ENCODE assay signal across 32 cellular contexts in the genomic region with DNA sequence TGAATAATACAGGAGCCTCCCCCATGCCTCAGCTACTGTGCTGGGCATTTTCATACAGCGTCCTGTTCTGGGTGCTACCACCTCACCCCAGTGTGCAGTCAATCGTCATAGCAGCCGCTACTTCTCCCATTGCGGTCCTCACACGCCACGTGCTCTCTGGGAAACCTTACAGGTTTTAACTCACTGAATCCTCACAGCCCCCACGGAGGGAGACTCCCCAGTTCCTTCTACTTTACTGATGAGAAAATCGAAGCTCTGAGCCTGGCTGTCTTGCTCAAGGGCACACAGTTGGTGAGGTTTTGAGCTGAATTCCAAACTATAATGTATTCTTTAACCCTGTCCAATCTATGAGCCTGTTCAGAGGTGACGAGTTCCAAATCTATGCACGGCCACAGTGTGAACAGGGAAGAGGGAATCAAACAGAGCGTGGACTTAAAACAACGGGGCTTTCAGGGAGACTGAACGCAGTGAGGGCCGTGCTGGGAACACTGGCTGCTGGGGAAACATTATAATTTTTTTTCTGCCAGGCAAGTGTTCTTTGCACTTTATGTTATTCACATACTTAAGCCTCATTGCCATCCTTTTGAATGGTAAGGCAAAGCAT.
"Had no signal": no experiment of that assay in that cellular context is flagged by ENCODE, and none has a peak within 500 bp of the region (broad histone marks: within the 10 kb centered on the region; RNA-seq: fewer than 3 reads in every experiment).

No MANE protein-coding gene starts in this region.

- H3K27me3 ChIP-seq: adrenal gland, body of pancreas, colonic mucosa, hepatocyte, neural progenitor cell, right lobe of liver, thyroid gland had no signal

- H3K36me3 ChIP-seq: adrenal gland, colonic mucosa, gastrocnemius medialis, neural progenitor cell, right lobe of liver, thyroid gland, upper lobe of right lung, WERI-Rb-1 had no signal

- H3K4me3 Mint-ChIP-seq: activated CD8-positive, alpha-beta T cell treated with anti-CD3 and anti-CD28 coated beads for 36 hours; activated naive CD4-positive, alpha-beta T cell treated with anti-CD3 and anti-CD28 coated beads for 36 hours; activated naive CD8-positive, alpha-beta T cell treated with anti-CD3 and anti-CD28 coated beads for 36 hours; activated T-helper 1 cell treated with anti-CD3 and anti-CD28 coated beads, Interleukin-12 subunit alpha, Interleukin-12 subunit beta, Interleukin-2, Interleukin-4 antibody, amounts not matched to agents 30 ng/mL and 10 ng/mL and 1 ng/mL, durations not matched to agents 14 hours and 24 hours and 36 hours; naive thymus-derived CD4-positive, alpha-beta T cell; neural progenitor cell; stimulated activated effector memory CD8-positive, alpha-beta T cell treated with anti-CD3 and anti-CD28 coated beads, Interleukin-12 subunit alpha, Interleukin-12 subunit beta, amount 100 ng/mL, for 72 hours; stimulated activated naive CD8-positive, alpha-beta T cell treated with anti-CD3 and anti-CD28 coated beads, Interleukin-15, Interleukin-2, amounts not matched to agents 100 ng/mL and 50 ng/mL, for 24 hours; T-helper 17 cell had no signal

- H3K36me3 Mint-ChIP-seq: activated naive CD8-positive, alpha-beta T cell treated with anti-CD3 and anti-CD28 coated beads for 36 hours; stimulated activated effector memory CD8-positive, alpha-beta T cell treated with anti-CD3 and anti-CD28 coated beads, Interleukin-12 subunit alpha, Interleukin-12 subunit beta, amount 100 ng/mL, for 72 hours had no signal

- FAIRE-seq: small intestine had no signal

- DNase-seq: activated CD4-positive, alpha-beta T cell treated with anti-CD3 and anti-CD28 coated beads for 1 hour; activated CD4-positive, alpha-beta T cell treated with anti-CD3 and anti-CD28 coated beads, Interleukin-2, amount 50 U/mL, for 1 hour; activated CD8-positive, alpha-beta T cell treated with anti-CD3 and anti-CD28 coated beads for 36 hours; activated effector memory CD4-positive, alpha-beta T cell treated with anti-CD3 and anti-CD28 coated beads, Interleukin-2, amount 50 U/mL, for 16 hours; activated naive CD4-positive, alpha-beta T cell treated with anti-CD3 and anti-CD28 coated beads for 36 hours; activated naive CD8-positive, alpha-beta T cell treated with anti-CD3 and anti-CD28 coated beads for 36 hours; activated T-cell treated with anti-CD3 and anti-CD28 coated beads, Interleukin-2, amount 50 U/mL, for 1 hour; body of pancreas; cerebellar nuclear complex; colonic mucosa; effector memory CD4-positive, alpha-beta T cell; gastrocnemius medialis; glutamatergic neuron; islet precursor cell; left ventricle myocardium superior; midbrain; naive thymus-derived CD4-positive, alpha-beta T cell; occipital lobe; right lobe of liver; small intestine; stimulated activated CD4-positive, alpha-beta T cell treated with anti-CD3 and anti-CD28 coated beads, Interleukin-4, amount 100 ng/mL, for 24 hours; T-helper 17 cell; T1000; thyroid gland; upper lobe of right lung; WERI-Rb-1 had no signal

- H3K27ac Mint-ChIP-seq: activated CD8-positive, alpha-beta T cell treated with anti-CD3 and anti-CD28 coated beads for 36 hours; activated naive CD4-positive, alpha-beta T cell treated with anti-CD3 and anti-CD28 coated beads for 36 hours; activated naive CD8-positive, alpha-beta T cell treated with anti-CD3 and anti-CD28 coated beads for 36 hours; activated T-helper 1 cell treated with anti-CD3 and anti-CD28 coated beads, Interleukin-12 subunit alpha, Interleukin-12 subunit beta, Interleukin-2, Interleukin-4 antibody, amounts not matched to agents 30 ng/mL and 10 ng/mL and 1 ng/mL, durations not matched to agents 14 hours and 24 hours and 36 hours; neural progenitor cell; stimulated activated effector memory CD8-positive, alpha-beta T cell treated with anti-CD3 and anti-CD28 coated beads, Interleukin-12 subunit alpha, Interleukin-12 subunit beta, amount 100 ng/mL, for 72 hours; stimulated activated naive CD8-positive, alpha-beta T cell treated with anti-CD3 and anti-CD28 coated beads, Interleukin-15, Interleukin-2, amounts not matched to agents 100 ng/mL and 50 ng/mL, for 24 hours; T-helper 17 cell had no signal

- H3K27ac ChIP-seq: adrenal gland, body of pancreas, colonic mucosa, gastrocnemius medialis, hepatocyte, neural progenitor cell, right lobe of liver, thyroid gland, upper lobe of right lung, WERI-Rb-1 had no signal

- H3K9me3 ChIP-seq: adrenal gland, body of pancreas, colonic mucosa, gastrocnemius medialis, right lobe of liver, thyroid gland, upper lobe of right lung had no signal

- H3K4me3 ChIP-seq: adrenal gland, body of pancreas, colonic mucosa, gastrocnemius medialis, hepatocyte, neural progenitor cell, right lobe of liver, thyroid gland, upper lobe of right lung had no signal

- ATAC-seq: activated CD8-positive, alpha-beta T cell treated with anti-CD3 and anti-CD28 coated beads for 36 hours; body of pancreas; gastrocnemius medialis; left ventricle myocardium superior; naive thymus-derived CD4-positive, alpha-beta T cell; right lobe of liver; stimulated activated effector memory CD8-positive, alpha-beta T cell treated with anti-CD3 and anti-CD28 coated beads, Interleukin-12 subunit alpha, Interleukin-12 subunit beta, amount 100 ng/mL, for 72 hours; T-helper 17 cell; upper lobe of right lung had no signal

- H3K9me3 Mint-ChIP-seq: activated T-helper 1 cell treated with anti-CD3 and anti-CD28 coated beads, Interleukin-12 subunit alpha, Interleukin-12 subunit beta, Interleukin-2, Interleukin-4 antibody, amounts not matched to agents 30 ng/mL and 10 ng/mL and 1 ng/mL, durations not matched to agents 14 hours and 24 hours and 36 hours had no signal

- H3K4me1 ChIP-seq: adrenal gland, body of pancreas, colonic mucosa, gastrocnemius medialis, neural progenitor cell, right lobe of liver, thyroid gland, upper lobe of right lung had no signal

- H3K4me1 Mint-ChIP-seq: activated naive CD8-positive, alpha-beta T cell treated with anti-CD3 and anti-CD28 coated beads for 36 hours; stimulated activated effector memory CD8-positive, alpha-beta T cell treated with anti-CD3 and anti-CD28 coated beads, Interleukin-12 subunit alpha, Interleukin-12 subunit beta, amount 100 ng/mL, for 72 hours; T-helper 17 cell had no signal
